Comparison of ENCODE assay signal across 29 cellular contexts in genomic region chr14:99094901-99095300, GRCh38.
"Had no signal": no experiment of that assay in that cellular context is flagged by ENCODE, and none has a peak within 500 bp of the region (broad histone marks: within the 10 kb centered on the region; RNA-seq: fewer than 3 reads in every experiment).

No MANE protein-coding gene starts in this region.

- H3K4me1 ChIP-seq: colonic mucosa, gastrocnemius medialis, parathyroid adenoma, psoas muscle, right atrium auricular region, stomach, upper lobe of right lung had no signal

- H3K9ac ChIP-seq: parathyroid adenoma had no signal

- H3K36me3 Mint-ChIP-seq: naive B cell; stimulated activated naive B cell treated with anti-CD40 and anti-IgM and Interleukin-4, amounts not matched to agents 10 μg/mL and 1 μg/mL and 100 μg/mL, for 72 hours had no signal

- H2AFZ ChIP-seq: parathyroid adenoma had no signal

- H3K4me1 Mint-ChIP-seq: activated CD4-positive, alpha-beta memory T cell treated with anti-CD3 and anti-CD28 coated beads, Interleukin-2, amount 10 ng/mL, durations not matched to agents 7 days and 5 days; activated CD4-positive, alpha-beta T cell treated with anti-CD3 and anti-CD28 coated beads, Interleukin-2, amount 10 ng/mL, durations not matched to agents 7 days and 5 days; naive B cell; stimulated activated naive B cell treated with anti-CD40 and anti-IgM and Interleukin-4, amounts not matched to agents 10 μg/mL and 1 μg/mL and 100 μg/mL, for 72 hours had no signal

- H3K9me3 ChIP-seq: colonic mucosa, gastrocnemius medialis, psoas muscle, thyroid gland, upper lobe of right lung had no signal

- H3K27me3 Mint-ChIP-seq: activated CD4-positive, alpha-beta memory T cell treated with anti-CD3 and anti-CD28 coated beads, Interleukin-2, amount 10 ng/mL, durations not matched to agents 7 days and 5 days; activated naive CD8-positive, alpha-beta T cell; naive B cell; stimulated activated naive B cell treated with anti-CD40 and anti-IgM and Interleukin-4, amounts not matched to agents 10 μg/mL and 1 μg/mL and 100 μg/mL, for 72 hours had no signal

- H3K4me3 ChIP-seq: colonic mucosa, gastrocnemius medialis, psoas muscle, right atrium auricular region, smooth muscle cell, stomach, thyroid gland, upper lobe of right lung had no signal

- H3K27ac ChIP-seq: colonic mucosa, epithelial cell of prostate, gastrocnemius medialis, parathyroid adenoma, psoas muscle, right atrium auricular region, stomach, thyroid gland, upper lobe of right lung had no signal

- H3K4me3 Mint-ChIP-seq: activated CD4-positive, alpha-beta memory T cell treated with anti-CD3 and anti-CD28 coated beads, Interleukin-2, amount 10 ng/mL, durations not matched to agents 7 days and 5 days; activated CD4-positive, alpha-beta T cell treated with anti-CD3 and anti-CD28 coated beads, Interleukin-2, amount 10 ng/mL, durations not matched to agents 7 days and 5 days; activated naive CD8-positive, alpha-beta T cell; activated T-cell treated with anti-CD3 and anti-CD28 coated beads, Interleukin-2, amount 50 U/mL, for 4 hours; mesothelial cell of epicardium; naive B cell; stimulated activated naive B cell treated with anti-CD40 and anti-IgM and Interleukin-4, amounts not matched to agents 10 μg/mL and 1 μg/mL and 100 μg/mL, for 72 hours had no signal

- DNase-seq: activated CD4-positive, alpha-beta memory T cell treated with anti-CD3 and anti-CD28 coated beads, Interleukin-2, amount 10 ng/mL, durations not matched to agents 7 days and 5 days; activated CD4-positive, alpha-beta T cell treated with anti-CD3 and anti-CD28 coated beads, Interleukin-2, amount 10 ng/mL, durations not matched to agents 7 days and 5 days; activated CD8-positive, alpha-beta memory T cell treated with anti-CD3 and anti-CD28 coated beads, Interleukin-2, amount 50 U/mL, for 48 hours; activated T-cell treated with anti-CD3 and anti-CD28 coated beads, Interleukin-2, amount 50 U/mL, for 4 hours; anterior cingulate cortex; cerebellar nuclear complex; colonic mucosa; effector CD8-positive, alpha-beta T cell; gastrocnemius medialis; glutamatergic neuron; left ventricle myocardium superior; naive B cell; occipital lobe; psoas muscle; stimulated activated CD4-positive, alpha-beta T cell treated with anti-CD3 and anti-CD28 coated beads, Interleukin-15, amount 100 ng/mL, for 24 hours; stimulated activated CD4-positive, alpha-beta T cell treated with anti-CD3 and anti-CD28 coated beads, Interleukin-2, amount 100 ng/mL, for 24 hours; stimulated activated naive B cell treated with anti-CD40 and anti-IgM and Interleukin-4, amounts not matched to agents 10 μg/mL and 1 μg/mL and 100 μg/mL, for 72 hours; stomach; thyroid gland; upper lobe of right lung had no signal

- H3K27me3 ChIP-seq: colonic mucosa, gastrocnemius medialis, right atrium auricular region, thyroid gland, upper lobe of right lung had no signal

- H3K4me2 ChIP-seq: smooth muscle cell had no signal

- H3K36me3 ChIP-seq: colonic mucosa, gastrocnemius medialis, right atrium auricular region, stomach, thyroid gland, upper lobe of right lung had no signal

- H3K79me2 ChIP-seq: parathyroid adenoma had no signal

- FAIRE-seq: endometrium, islet of Langerhans had no signal

- H3K27ac Mint-ChIP-seq: activated CD4-positive, alpha-beta memory T cell treated with anti-CD3 and anti-CD28 coated beads, Interleukin-2, amount 10 ng/mL, durations not matched to agents 7 days and 5 days; activated CD4-positive, alpha-beta T cell treated with anti-CD3 and anti-CD28 coated beads, Interleukin-2, amount 10 ng/mL, durations not matched to agents 7 days and 5 days; activated naive CD8-positive, alpha-beta T cell; activated T-helper 2 cell treated with anti-CD3 and anti-CD28 coated beads, Interferon-gamma antibody, Interleukin-2, Interleukin-4, amounts not matched to agents 10 μg/mL and 5 μg/mL and 100 μg/mL, durations not matched to agents 14 hours and 24 hours and 36 hours; mesothelial cell of epicardium; stimulated activated naive B cell treated with anti-CD40 and anti-IgM and Interleukin-4, amounts not matched to agents 10 μg/mL and 1 μg/mL and 100 μg/mL, for 72 hours had no signal
